Comparison of ENCODE assay signal across 17 cellular contexts in genomic region chr10:121710207-121710606, GRCh38.
A peak's percentile ranks its signal among the peaks of the same experiment; 100 is the strongest.
DNase-seq lines count a peak whose midpoint lies in the region.
"Had no signal": no experiment of that assay in that cellular context is flagged by ENCODE, and none has a peak within 500 bp of the region (broad histone marks: within the 10 kb centered on the region; RNA-seq: fewer than 3 reads in every experiment).

No MANE protein-coding gene starts in this region.

- H3K4me1 ChIP-seq in SJCRH30, result peaks cover 18% of the 10 kb centered on the region
- H3K4me1 ChIP-seq in mesodermal cell (ENCODE audit: control insufficient read depth, insufficient read depth, low read length, poor library complexity, severe bottlenecking), result peaks cover 26% of the 10 kb centered on the region
- H3K4me1 ChIP-seq: adrenal gland, psoas muscle had no signal

- H3K36me3 ChIP-seq in SJCRH30, result no peaks in the 10 kb centered on the region
- H3K36me3 ChIP-seq in mesodermal cell (ENCODE audit: control insufficient read depth, insufficient read depth, low read length), result no peaks in the 10 kb centered on the region
- H3K36me3 ChIP-seq: adrenal gland had no signal

- no peaks in the 10 kb centered on the region; the same call in 1 of the 2 replicates for H3K9me3 ChIP-seq in SJCRH30 (replicated peaks)
- H3K9me3 ChIP-seq in mesodermal cell (ENCODE audit: control insufficient read depth, low read length), result peaks cover 6% of the 10 kb centered on the region
- H3K9me3 ChIP-seq: adrenal gland, psoas muscle had no signal

- H3K27me3 ChIP-seq in SJCRH30, result no peaks in the 10 kb centered on the region

- H3K4me3 ChIP-seq in SJCRH30, result peak overlapping the region; percentile 45
- H3K4me3 ChIP-seq in mesodermal cell (ENCODE audit: extremely low read depth, insufficient read depth, low read length, poor library complexity, severe bottlenecking), result no peak overlapping the region
- H3K4me3 ChIP-seq: adrenal gland, K562, psoas muscle had no signal

- DNase-seq in ELF-1 (ENCODE audit: low read depth, low spot score) (peak; percentile 57), SJCRH30 (peak; percentile 82), fibroblast of peridontal ligament (ENCODE audit: extremely low read depth) (peak; percentile 18), COR-L47 (lab: John Stamatoyannopoulos, UW) (no peak), DMS153 (lab: John Stamatoyannopoulos, UW) (no peak), globus pallidus (ENCODE audit: low spot score) (no peak), SW480 (ENCODE audit: low spot score) (no peak)
- DNase-seq: activated CD4-positive, alpha-beta memory T cell treated with anti-CD3 and anti-CD28 coated beads for 36 hours; adrenal gland; Calu3; left colon; NCI-H1048; NCI-H2171; psoas muscle had no signal

- WGBS in mesodermal cell (ENCODE audit: insufficient coverage in 2 of 2), 2 experiments, result 52 to 58% methylated on average over 5 of the region's 9 CpGs

- H3K27ac ChIP-seq in SJCRH30, result peak overlapping the region; percentile 76
- H3K27ac ChIP-seq in mesodermal cell (ENCODE audit: low read depth, low read length, severe bottlenecking), result peak overlapping the region; percentile 64
- H3K27ac ChIP-seq: adrenal gland, HL-60, psoas muscle had no signal

Comparison
In these comparisons a context has a peak if more than half of its experiments do, and no peak if none do; other contexts are left out.
1. DNase-seq: peak in ELF-1 (single experiment), SJCRH30 (2 of 2) and fibroblast of peridontal ligament (single experiment); none in COR-L47 (single experiment), DMS153 (single experiment), globus pallidus (single experiment) and SW480 (single experiment).